34 cellular contexts compared by ENCODE assay signal in the genomic region with DNA sequence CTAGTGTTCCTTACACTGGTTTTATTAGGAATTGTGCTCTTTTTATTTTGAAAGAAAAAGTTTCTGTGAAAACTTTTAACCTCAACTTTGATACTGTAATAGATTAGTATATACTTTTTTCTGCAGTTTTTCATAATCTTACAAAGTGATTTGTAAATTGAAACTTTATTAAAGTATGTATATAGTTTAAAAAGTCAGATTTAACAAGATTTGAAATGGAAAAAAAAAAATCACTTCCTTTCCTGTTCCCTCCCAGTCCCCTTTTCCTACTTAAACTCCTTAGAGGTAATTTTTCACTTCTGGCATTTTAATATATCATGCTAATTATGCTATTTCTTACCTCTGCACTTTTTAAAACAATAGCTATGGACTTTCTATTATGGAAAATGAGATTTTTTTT.
"Had no signal": no experiment of that assay in that cellular context is flagged by ENCODE, and none has a peak within 500 bp of the region (broad histone marks: within the 10 kb centered on the region; RNA-seq: fewer than 3 reads in every experiment).

No MANE protein-coding gene starts in this region.

- H3K4me1 Mint-ChIP-seq: activated CD4-positive, alpha-beta T cell treated with anti-CD3 and anti-CD28 coated beads for 36 hours; activated naive CD8-positive, alpha-beta T cell treated with anti-CD3 and anti-CD28 coated beads for 36 hours; WTC11 had no signal

- H3K9me3 Mint-ChIP-seq: activated CD4-positive, alpha-beta memory T cell treated with anti-CD3 and anti-CD28 coated beads, Interleukin-2, amount 10 ng/mL, durations not matched to agents 7 days and 5 days; activated CD4-positive, alpha-beta T cell treated with anti-CD3 and anti-CD28 coated beads, Interleukin-2, amount 10 ng/mL, durations not matched to agents 7 days and 5 days; activated naive CD4-positive, alpha-beta T cell treated with anti-CD3 and anti-CD28 coated beads, Interleukin-2, amount 50 U/mL, for 72 hours; activated naive CD8-positive, alpha-beta T cell treated with anti-CD3 and anti-CD28 coated beads for 36 hours; activated T-cell treated with anti-CD3 and anti-CD28 coated beads, Interleukin-2, amount 50 U/mL, for 24 hours; activated T-helper 2 cell treated with anti-CD3 and anti-CD28 coated beads, Interferon-gamma antibody, Interleukin-2, Interleukin-4, amounts not matched to agents 10 μg/mL and 5 μg/mL and 100 μg/mL, durations not matched to agents 14 hours and 24 hours and 36 hours; T-helper 1 cell treated with Interleukin-12 subunit alpha and Interleukin-12 subunit beta and Interleukin-4 antibody, amounts not matched to agents 30 μg/mL and 1 μg/mL, for 36 hours; T-helper 2 cell treated with Interferon-gamma antibody and Interleukin-4, amounts not matched to agents 5 μg/mL and 100 μg/mL, for 36 hours; WTC11 had no signal

- DNase-seq: activated CD4-positive, alpha-beta memory T cell treated with anti-CD3 and anti-CD28 coated beads, Interleukin-2, amount 10 ng/mL, durations not matched to agents 7 days and 5 days; activated CD4-positive, alpha-beta T cell treated with anti-CD3 and anti-CD28 coated beads for 1 hour; activated CD4-positive, alpha-beta T cell treated with anti-CD3 and anti-CD28 coated beads for 36 hours; activated CD4-positive, alpha-beta T cell treated with anti-CD3 and anti-CD28 coated beads for 48 hours; activated CD4-positive, alpha-beta T cell treated with anti-CD3 and anti-CD28 coated beads, Interleukin-2, amount 10 ng/mL, durations not matched to agents 7 days and 5 days; activated CD4-positive, alpha-beta T cell treated with anti-CD3 and anti-CD28 coated beads, Interleukin-2, amount 50 U/mL, for 48 hours; activated CD4-positive, CD25-positive, alpha-beta regulatory T cell; activated CD8-positive, alpha-beta memory T cell treated with anti-CD3 and anti-CD28 coated beads for 24 hours; activated CD8-positive, alpha-beta memory T cell treated with anti-CD3 and anti-CD28 coated beads, Interleukin-2, amount 10 ng/mL, durations not matched to agents 7 days and 5 days; activated CD8-positive, alpha-beta memory T cell treated with anti-CD3 and anti-CD28 coated beads, Interleukin-2, amount 50 U/mL, for 48 hours; activated CD8-positive, alpha-beta T cell treated with anti-CD3 and anti-CD28 coated beads, Interleukin-2, amount 10 ng/mL, durations not matched to agents 7 days and 5 days; activated effector memory CD4-positive, alpha-beta T cell treated with Interleukin-2 at 50 U/mL for 16 hours; activated gamma-delta T cell; activated naive CD4-positive, alpha-beta T cell treated with anti-CD3 and anti-CD28 coated beads, Interleukin-2, amount 50 U/mL, for 16 hours; activated naive CD4-positive, alpha-beta T cell treated with Interleukin-2 at 50 U/mL for 16 hours; activated naive CD8-positive, alpha-beta T cell treated with anti-CD3 and anti-CD28 coated beads for 36 hours; activated T-cell treated with anti-CD3 and anti-CD28 coated beads, Interleukin-2, amount 50 U/mL, for 24 hours; activated T-cell treated with anti-CD3 and anti-CD28 coated beads, Interleukin-2, amount 50 U/mL, for 48 hours; adrenal gland; amniotic stem cell; aorta; body of pancreas; brain microvascular endothelial cell; central memory CD4-positive, alpha-beta T cell; T-helper 1 cell; T-helper 9 cell; WERI-Rb-1 had no signal

- H3K36me3 Mint-ChIP-seq: activated naive CD4-positive, alpha-beta T cell treated with anti-CD3 and anti-CD28 coated beads, Interleukin-2, amount 50 U/mL, for 72 hours had no signal

- H3K4me3 Mint-ChIP-seq: activated CD4-positive, alpha-beta memory T cell treated with anti-CD3 and anti-CD28 coated beads, Interleukin-2, amount 10 ng/mL, durations not matched to agents 7 days and 5 days; activated CD4-positive, alpha-beta T cell treated with anti-CD3 and anti-CD28 coated beads for 36 hours; activated CD4-positive, alpha-beta T cell treated with anti-CD3 and anti-CD28 coated beads, Interleukin-2, amount 10 ng/mL, durations not matched to agents 7 days and 5 days; activated CD8-positive, alpha-beta memory T cell treated with anti-CD3 and anti-CD28 coated beads, Interleukin-2, amount 10 ng/mL, durations not matched to agents 7 days and 5 days; activated CD8-positive, alpha-beta T cell treated with anti-CD3 and anti-CD28 coated beads, Interleukin-2, amount 10 ng/mL, durations not matched to agents 7 days and 5 days; activated naive CD8-positive, alpha-beta T cell treated with anti-CD3 and anti-CD28 coated beads for 36 hours; activated T-cell treated with anti-CD3 and anti-CD28 coated beads, Interleukin-2, amount 50 U/mL, for 24 hours; T-helper 1 cell treated with Interleukin-12 subunit alpha and Interleukin-12 subunit beta and Interleukin-4 antibody, amounts not matched to agents 30 μg/mL and 1 μg/mL, for 36 hours; T-helper 2 cell treated with Interferon-gamma antibody and Interleukin-4, amounts not matched to agents 5 μg/mL and 100 μg/mL, for 36 hours; WTC11 had no signal

- ATAC-seq: activated CD4-positive, alpha-beta T cell treated with anti-CD3 and anti-CD28 coated beads for 36 hours; activated CD4-positive, CD25-positive, alpha-beta regulatory T cell treated with anti-CD3 and anti-CD28 coated beads, Interleukin-2, amount 50 U/mL, for 24 hours; activated CD8-positive, alpha-beta memory T cell treated with anti-CD3 and anti-CD28 coated beads, Interleukin-2, amount 10 ng/mL, durations not matched to agents 7 days and 5 days; activated CD8-positive, alpha-beta T cell treated with anti-CD3 and anti-CD28 coated beads, Interleukin-2, amount 10 ng/mL, durations not matched to agents 7 days and 5 days; activated naive CD4-positive, alpha-beta T cell treated with anti-CD3 and anti-CD28 coated beads, Interleukin-2, amount 50 U/mL, for 72 hours; body of pancreas; WTC11 had no signal

- H3K27ac Mint-ChIP-seq: activated CD4-positive, alpha-beta memory T cell treated with anti-CD3 and anti-CD28 coated beads, Interleukin-2, amount 10 ng/mL, durations not matched to agents 7 days and 5 days; activated CD4-positive, alpha-beta T cell treated with anti-CD3 and anti-CD28 coated beads for 36 hours; activated CD4-positive, alpha-beta T cell treated with anti-CD3 and anti-CD28 coated beads, Interleukin-2, amount 10 ng/mL, durations not matched to agents 7 days and 5 days; activated CD8-positive, alpha-beta memory T cell treated with anti-CD3 and anti-CD28 coated beads, Interleukin-2, amount 10 ng/mL, durations not matched to agents 7 days and 5 days; activated CD8-positive, alpha-beta T cell treated with anti-CD3 and anti-CD28 coated beads, Interleukin-2, amount 10 ng/mL, durations not matched to agents 7 days and 5 days; activated naive CD4-positive, alpha-beta T cell treated with anti-CD3 and anti-CD28 coated beads, Interleukin-2, amount 50 U/mL, for 72 hours; activated naive CD8-positive, alpha-beta T cell treated with anti-CD3 and anti-CD28 coated beads for 36 hours; activated T-cell treated with anti-CD3 and anti-CD28 coated beads, Interleukin-2, amount 50 U/mL, for 24 hours; activated T-helper 2 cell treated with anti-CD3 and anti-CD28 coated beads, Interferon-gamma antibody, Interleukin-2, Interleukin-4, amounts not matched to agents 10 μg/mL and 5 μg/mL and 100 μg/mL, durations not matched to agents 14 hours and 24 hours and 36 hours; T-helper 1 cell treated with Interleukin-12 subunit alpha and Interleukin-12 subunit beta and Interleukin-4 antibody, amounts not matched to agents 30 μg/mL and 1 μg/mL, for 36 hours; T-helper 2 cell treated with Interferon-gamma antibody and Interleukin-4, amounts not matched to agents 5 μg/mL and 100 μg/mL, for 36 hours; WTC11 had no signal

- H3K27ac ChIP-seq: adrenal gland, body of pancreas, brain microvascular endothelial cell, breast epithelium, WERI-Rb-1 had no signal

- H3K27me3 Mint-ChIP-seq: activated CD4-positive, alpha-beta memory T cell treated with anti-CD3 and anti-CD28 coated beads, Interleukin-2, amount 10 ng/mL, durations not matched to agents 7 days and 5 days; activated CD4-positive, alpha-beta T cell treated with anti-CD3 and anti-CD28 coated beads for 36 hours; activated CD4-positive, alpha-beta T cell treated with anti-CD3 and anti-CD28 coated beads, Interleukin-2, amount 10 ng/mL, durations not matched to agents 7 days and 5 days; activated CD8-positive, alpha-beta memory T cell treated with anti-CD3 and anti-CD28 coated beads, Interleukin-2, amount 10 ng/mL, durations not matched to agents 7 days and 5 days; activated naive CD8-positive, alpha-beta T cell treated with anti-CD3 and anti-CD28 coated beads for 36 hours; activated T-cell treated with anti-CD3 and anti-CD28 coated beads, Interleukin-2, amount 50 U/mL, for 24 hours had no signal
